Comparison of ENCODE assay signal across 10 cellular contexts in genomic region chr16:66548068-66548467, GRCh38. TPM values are rescaled to one million over a fixed set of nuclear protein-coding genes. Genes with fewer than 3 reads are reported as not detected.
DNase-seq lines count a peak whose midpoint lies in the region; ATAC-seq and TF ChIP-seq lines count a peak whose summit lies in the region.
"Had no signal": no experiment of that assay in that cellular context is flagged by ENCODE, and none has a peak within 500 bp of the region (broad histone marks: within the 10 kb centered on the region; RNA-seq: fewer than 3 reads in every experiment).

No MANE protein-coding gene starts in this region.

- H3K9me3 ChIP-seq in Caco-2 (no peaks in the 10 kb centered on the region), esophagus muscularis mucosa (no peaks in the 10 kb centered on the region)
- H3K9me3 ChIP-seq: body of pancreas had no signal

- H3K27ac ChIP-seq in esophagus muscularis mucosa (replicated peaks in 1 of 4): peak overlapping the region; percentile 95 to 99 (median 97)
- peak overlapping the region in 16 of 21 experiments; percentile 54 to 99 (median 97) for H3K27ac ChIP-seq in skin epidermis
- H3K27ac ChIP-seq: PC-9 had no signal

- DNase-seq in Caco-2 (no peak), T-cell (no peak), esophagus muscularis mucosa (ENCODE audit: extremely low spot score) (no peak), GM10266 (ENCODE audit: extremely low spot score) (no peak), occipital lobe (lab: John Stamatoyannopoulos, UW) (no peak)
- DNase-seq: body of pancreas, NCI-H187, PC-9 had no signal

- H3K4me1 Mint-ChIP-seq in Caco-2 (ENCODE audit: low read depth, unreplicated experiment) (peaks cover 18% of the 10 kb centered on the region), T-cell (peaks cover 45 to 61% (median 48%) of the 10 kb centered on the region in 3 donors)

- H3K27me3 ChIP-seq in Caco-2 (replicated peaks; ENCODE audit: control insufficient read depth, insufficient read depth, low read length) (no peaks in the 10 kb centered on the region), esophagus muscularis mucosa (no peaks in the 10 kb centered on the region)
- H3K27me3 ChIP-seq: body of pancreas had no signal

- H3K36me3 ChIP-seq in Caco-2 (ENCODE audit: control insufficient read depth, insufficient read depth, low read length) (no peaks in the 10 kb centered on the region), esophagus muscularis mucosa (peaks cover 0 to 42% (median 36%) of the 10 kb centered on the region in 4 donors)

- H3K9me3 Mint-ChIP-seq in Caco-2 (ENCODE audit: unreplicated experiment): no peaks in the 10 kb centered on the region
- no peaks in the 10 kb centered on the region for H3K9me3 Mint-ChIP-seq in T-cell

- TF ChIP-seq EP300 in esophagus muscularis mucosa (IDR thresholded peaks at IDR 0.05): no peak

- H3K36me3 Mint-ChIP-seq in Caco-2 (ENCODE audit: insufficient read depth, unreplicated experiment): peaks cover 22% of the 10 kb centered on the region
- no peaks in the 10 kb centered on the region for H3K36me3 Mint-ChIP-seq in T-cell

- H3K4me3 Mint-ChIP-seq in Caco-2 (ENCODE audit: unreplicated experiment) (peak overlapping the region; percentile 27), T-cell (peak overlapping the region in 2 of 3 donors; percentile 73 to 78)

- no peak overlapping the region for H3K27ac Mint-ChIP-seq in Caco-2 (ENCODE audit: unreplicated experiment)
- peak overlapping the region; percentile 92 to 94 for H3K27ac Mint-ChIP-seq in T-cell

- H3K4me1 ChIP-seq in Caco-2: peaks cover 22% of the 10 kb centered on the region
- H3K4me1 ChIP-seq in esophagus muscularis mucosa: peaks cover 33 to 55% (median 45%) of the 10 kb centered on the region in 4 donors

- POLR2A ChIA-PET in Caco-2 (lab: Charles Lee): interaction anchor here (0.5 kb wide), 1 partner anchor 97 kb away, joined by 4 read pairs; no protein-coding TSS in a partner anchor
- POLR2A ChIA-PET in T-cell (lab: Charles Lee): no interaction called here

- no TSS peak for BruUV-seq in Caco-2 (replicated peaks; lab: Mats Ljungman, UMichigan)

- 86% methylated on average over 4 of the region's 4 CpGs for WGBS in esophagus muscularis mucosa

- intact Hi-C loops in Caco-2 (cut with micrococcal nuclease; ENCODE audit: unreplicated experiment) (no loop called here), esophagus muscularis mucosa (cut with DNase I) (no loop called here)

- TF ChIP-seq CTCF in Caco-2 (IDR thresholded peaks at IDR 0.05; ENCODE audit: insufficient read depth in 1 of 2, low read depth in 1 of 2, low read length in 1 of 2, severe bottlenecking in 1 of 2, unreplicated experiment in 1 of 2) (no peak), esophagus muscularis mucosa (IDR thresholded peaks at IDR 0.05) (no peak), GM10266 (IDR thresholded peaks at IDR 0.05; ENCODE audit: control insufficient read depth, insufficient read depth, low read depth, missing control alignments) (no peak)

- no peak for TF ChIP-seq POLR2A in esophagus muscularis mucosa (IDR thresholded peaks at IDR 0.05; ENCODE audit: low read depth)

- H3K4me3 ChIP-seq in Caco-2 (ENCODE audit: low read depth, low read length) (no peak overlapping the region), esophagus muscularis mucosa (no peak overlapping the region), skin epidermis (no peak overlapping the region)
- H3K4me3 ChIP-seq: body of pancreas, PC-9 had no signal

- CTCF ChIA-PET in Caco-2 (lab: Charles Lee) (no interaction called here), T-cell (lab: Charles Lee) (interaction anchor here (0.6 to 1.7 kb wide), 2 partner anchors 15 to 139 kb away, joined by 4 to 5 read pairs; no protein-coding TSS in a partner anchor)

- H3K27me3 Mint-ChIP-seq in Caco-2 (ENCODE audit: insufficient read depth, unreplicated experiment): no peaks in the 10 kb centered on the region
- no peaks in the 10 kb centered on the region for H3K27me3 Mint-ChIP-seq in T-cell

- ATAC-seq in T-cell (replicated peaks in 1 of 4) (no peak), HG03045 (IDR thresholded peaks at IDR 0.05; ENCODE audit: unreplicated experiment) (no peak)
- ATAC-seq: body of pancreas had no signal

RNA-seq across cellular contexts. Expression of gene TK2, which starts 1.9 kb away (rescaled TPM):
- 18.2 and 19.3 TPM in 2 replicates for total RNA-seq in Caco-2 (2022)
- total RNA-seq in T-cell: 10 to 100 TPM in 2 of 5 donors, 1 to 10 TPM in 3; 4.6 to 10.8 (median 8.4) TPM
- total RNA-seq in esophagus muscularis mucosa: 10 to 100 TPM; 26.3 to 35.2 (median 30.0) TPM
- total RNA-seq in occipital lobe: 26.4 TPM

RNA-seq across cellular contexts. Expression of gene CKLF, which starts 4.3 kb away (rescaled TPM):
- total RNA-seq in Caco-2 (2022): 96.4 and 103 TPM in 2 replicates
- 10 to 100 TPM; 25.3 to 67.8 (median 58.3) TPM for total RNA-seq in T-cell
- total RNA-seq in esophagus muscularis mucosa: 10 to 100 TPM; 18.1 to 28.2 (median 24.2) TPM
- total RNA-seq in occipital lobe: 37.0 TPM

RNA-seq across cellular contexts. Expression of gene CMTM1, which starts 18.2 kb away (rescaled TPM):
- 5.6 and 7.1 TPM in 2 replicates for total RNA-seq in Caco-2 (2022)
- 10 to 100 TPM in 3 of 5 donors, 1 to 10 TPM in 1, under 1 TPM in 1; 0.95 to 12.9 (median 10.3) TPM for total RNA-seq in T-cell
- total RNA-seq in esophagus muscularis mucosa: 1 to 10 TPM in 3 of 4 donors, not detected in 1; 1.4 to 2.0 (median 1.7) TPM
- total RNA-seq in occipital lobe: 2.7 TPM
- total RNA-seq: body of pancreas had no signal

RNA-seq across cellular contexts. Expression of gene CMTM2, which starts 31.2 kb away (rescaled TPM):
- total RNA-seq in Caco-2 (2022) (not detected in 2 replicates), T-cell (under 1 TPM in 2 of 5 donors, not detected in 3; 0.26 to 0.62 TPM), esophagus muscularis mucosa (1 to 10 TPM in 1 of 4 donors, not detected in 3; 1.8 TPM), occipital lobe (not detected)
- total RNA-seq: body of pancreas, PC-9 had no signal

RNA-seq across cellular contexts. Expression of gene CMTM3, which starts 56.4 kb away (rescaled TPM):
- total RNA-seq in Caco-2 (2022): 25.5 and 26.9 TPM in 2 replicates
- 10 to 100 TPM; 63.5 to 84.8 (median 75.4) TPM for total RNA-seq in T-cell
- total RNA-seq in esophagus muscularis mucosa: 10 to 100 TPM; 13.7 to 24.5 (median 17.3) TPM
- 8.7 TPM for total RNA-seq in occipital lobe
